ENCODE assay signal across 1 cellular context in the genomic region with DNA sequence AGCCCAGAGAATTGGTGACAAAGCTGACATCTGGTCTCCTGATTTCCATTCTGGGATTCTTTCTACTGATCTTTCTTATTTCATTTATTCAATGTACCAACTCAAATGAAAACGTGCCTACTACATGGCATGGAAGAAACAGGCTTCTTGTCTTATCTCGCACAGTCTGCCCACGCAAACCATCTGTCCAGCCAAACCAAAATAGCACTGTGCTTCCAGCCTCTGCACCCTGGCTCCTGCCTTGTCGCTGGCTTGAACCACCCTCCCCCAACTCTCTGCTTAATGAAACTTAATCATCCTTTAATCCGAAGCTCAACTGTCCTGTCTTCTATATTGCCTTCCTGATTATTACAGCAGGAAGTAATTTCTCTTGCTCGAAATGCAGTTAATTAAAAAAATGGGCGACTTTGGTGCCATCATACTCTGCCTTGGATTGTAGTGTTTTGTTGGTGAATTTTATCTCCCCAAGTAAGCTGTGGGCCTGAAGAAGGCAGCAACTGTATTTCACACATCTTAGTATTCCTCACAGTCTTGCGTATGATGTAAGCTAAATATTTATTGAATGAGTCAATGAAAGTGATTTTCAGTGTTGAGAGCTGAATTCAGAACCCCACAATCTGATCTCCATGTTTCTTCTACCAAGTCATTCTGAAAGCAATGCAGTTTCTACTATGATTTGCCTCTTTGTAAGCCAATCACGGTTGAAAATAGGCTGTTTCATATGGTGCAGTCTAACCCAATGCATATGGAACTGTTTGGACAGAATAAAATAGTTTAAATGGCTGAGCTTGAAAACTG.
TF ChIP-seq lines count a peak whose summit lies in the region.

No MANE protein-coding gene starts in this region.

TF ChIP-seq in A549, 52 proteins besides CTCF, POLR2A, EP300 and RAD21 (continued from another document):
- TF ChIP-seq, protein P1, sequence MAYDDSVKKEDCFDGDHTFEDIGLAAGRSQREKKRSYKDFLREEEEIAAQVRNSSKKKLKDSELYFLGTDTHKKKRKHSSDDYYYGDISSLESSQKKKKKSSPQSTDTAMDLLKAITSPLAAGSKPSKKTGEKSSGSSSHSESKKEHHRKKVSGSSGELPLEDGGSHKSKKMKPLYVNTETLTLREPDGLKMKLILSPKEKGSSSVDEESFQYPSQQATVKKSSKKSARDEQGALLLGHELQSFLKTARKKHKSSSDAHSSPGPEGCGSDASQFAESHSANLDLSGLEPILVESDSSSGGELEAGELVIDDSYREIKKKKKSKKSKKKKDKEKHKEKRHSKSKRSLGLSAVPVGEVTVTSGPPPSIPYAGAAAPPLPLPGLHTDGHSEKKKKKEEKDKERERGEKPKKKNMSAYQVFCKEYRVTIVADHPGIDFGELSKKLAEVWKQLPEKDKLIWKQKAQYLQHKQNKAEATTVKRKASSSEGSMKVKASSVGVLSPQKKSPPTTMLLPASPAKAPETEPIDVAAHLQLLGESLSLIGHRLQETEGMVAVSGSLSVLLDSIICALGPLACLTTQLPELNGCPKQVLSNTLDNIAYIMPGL (CRISPR knock-in tag; IDR thresholded peaks at IDR 0.05; ENCODE audit: borderline replicate concordance) = no peak
- TF ChIP-seq, protein P2, sequence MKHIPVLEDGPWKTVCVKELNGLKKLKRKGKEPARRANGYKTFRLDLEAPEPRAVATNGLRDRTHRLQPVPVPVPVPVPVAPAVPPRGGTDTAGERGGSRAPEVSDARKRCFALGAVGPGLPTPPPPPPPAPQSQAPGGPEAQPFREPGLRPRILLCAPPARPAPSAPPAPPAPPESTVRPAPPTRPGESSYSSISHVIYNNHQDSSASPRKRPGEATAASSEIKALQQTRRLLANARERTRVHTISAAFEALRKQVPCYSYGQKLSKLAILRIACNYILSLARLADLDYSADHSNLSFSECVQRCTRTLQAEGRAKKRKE (CRISPR knock-in tag; IDR thresholded peaks at IDR 0.05; ENCODE audit: low read depth) = no peak
- 0 out of 2 replicates have a peak, but pooled peaks have one; percentile 34 for TF ChIP-seq FOSL2 (IDR thresholded peaks at IDR 0.05)
- TF ChIP-seq FOSL2 (CRISPR knock-in tag; IDR thresholded peaks at IDR 0.05) = peak; percentile 70
- TF ChIP-seq CBX2 (IDR thresholded peaks at IDR 0.05; ENCODE audit: borderline replicate concordance, low read depth) = no peak
TF ChIP-seq in A549: peak in this region for 4.
